Comparison of ENCODE assay signal across 12 cellular contexts in the genomic region with DNA sequence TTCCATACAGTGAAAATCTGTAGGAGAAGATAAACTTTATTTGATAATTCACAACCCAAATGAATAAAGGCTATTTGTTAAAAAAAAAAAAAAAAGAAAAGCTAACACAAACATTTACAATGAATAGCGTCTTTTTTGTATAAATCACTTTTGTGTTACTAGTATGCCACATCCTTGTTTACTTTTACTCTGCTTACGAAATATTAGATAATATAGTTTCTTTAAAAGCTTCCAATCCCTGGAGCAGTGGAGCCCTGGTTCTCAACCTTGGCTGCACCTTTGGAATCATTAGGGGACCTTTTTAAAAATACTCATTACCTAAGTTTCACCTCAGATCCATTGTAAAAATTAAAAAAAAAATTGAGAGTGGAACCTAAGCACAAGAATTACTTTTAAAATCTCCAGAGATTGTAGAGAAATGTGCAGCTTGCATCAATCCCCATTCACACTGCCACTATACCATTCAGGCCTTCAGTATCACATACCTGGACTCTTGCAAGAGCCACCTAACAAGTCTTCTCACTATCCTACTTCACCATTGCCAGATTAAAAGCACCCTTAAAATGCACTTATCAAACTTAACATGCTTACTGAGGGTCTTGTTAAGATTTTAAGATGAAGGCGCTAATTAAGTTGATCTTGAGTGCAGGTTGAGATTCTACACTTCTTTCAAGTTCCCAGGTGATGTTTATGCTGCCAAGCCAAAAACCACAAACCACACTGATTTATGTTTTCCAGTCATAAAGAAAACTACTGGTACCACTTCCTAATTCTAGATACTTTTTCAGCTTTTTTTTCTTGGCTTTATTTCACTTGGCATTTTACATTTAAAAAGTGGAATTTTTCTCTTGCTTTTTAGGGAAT. TPM values are rescaled to one million over a fixed set of nuclear protein-coding genes. Genes with fewer than 3 reads are reported as not detected.
DNase-seq lines count a peak whose midpoint lies in the region; ATAC-seq and TF ChIP-seq lines count a peak whose summit lies in the region.
"Had no signal": no experiment of that assay in that cellular context is flagged by ENCODE, and none has a peak within 500 bp of the region (broad histone marks: within the 10 kb centered on the region; RNA-seq: fewer than 3 reads in every experiment).

No MANE protein-coding gene starts in this region.

- POLR2A ChIA-PET in CD8-positive, alpha-beta T cell (lab: Charles Lee): no interaction called here

- H3K9ac ChIP-seq in DND-41 (ENCODE audit: low read depth, low read length): no peak overlapping the region
- H3K9ac ChIP-seq: BLaER1 had no signal

- no peaks in the 10 kb centered on the region for H3K27me3 ChIP-seq in DND-41 (ENCODE audit: insufficient read depth, low read length, poor library complexity)
- no peaks in the 10 kb centered on the region for H3K27me3 ChIP-seq in CD8-positive, alpha-beta T cell (ENCODE audit: insufficient read depth, low read length)
- H3K27me3 ChIP-seq: BLaER1 had no signal

- peak; percentile 90 for ATAC-seq in DND-41 (ENCODE audit: insufficient read depth, low read depth)
- ATAC-seq in GM19351 (IDR thresholded peaks at IDR 0.05; ENCODE audit: unreplicated experiment): peak; percentile 95
- peak; percentile 81 for ATAC-seq in HG02970 (IDR thresholded peaks at IDR 0.05; ENCODE audit: low FRiP score, unreplicated experiment)
- no peak for ATAC-seq in mucosa of descending colon
- ATAC-seq in CD8-positive, alpha-beta T cell: no peak

- CTCF ChIA-PET in CD8-positive, alpha-beta T cell (lab: Charles Lee): no interaction called here

- TF ChIP-seq CTCF in DND-41 (IDR thresholded peaks at IDR 0.05; ENCODE audit: borderline replicate concordance, extremely low read depth, low read length, poor library complexity, severe bottlenecking) (no peak), mucosa of descending colon (IDR thresholded peaks at IDR 0.05) (no peak)
- no peak for TF ChIP-seq CTCF in CD8-positive, alpha-beta T cell (IDR thresholded peaks at IDR 0.05)

- no peak overlapping the region for H2AFZ ChIP-seq in DND-41 (ENCODE audit: low read depth, low read length)

- no peak overlapping the region for H3K27ac ChIP-seq in DND-41 (ENCODE audit: low read length)
- H3K27ac ChIP-seq in CD8-positive, alpha-beta T cell (ENCODE audit: low read depth, low read length): no peak overlapping the region
- H3K27ac ChIP-seq: BLaER1, HL-60, lower lobe of right lung had no signal

- no peak overlapping the region for H3K27ac Mint-ChIP-seq in CD8-positive, alpha-beta T cell
- H3K27ac Mint-ChIP-seq: type B pancreatic cell had no signal

- H3K4me3 ChIP-seq in DND-41 (ENCODE audit: low read depth in 1 of 2, low read length in 2 of 2): no peak overlapping the region
- H3K4me3 ChIP-seq in mucosa of descending colon: no peak overlapping the region
- H3K4me3 ChIP-seq in CD8-positive, alpha-beta T cell (ENCODE audit: low read depth, low read length): no peak overlapping the region
- H3K4me3 ChIP-seq: BLaER1, lower lobe of right lung had no signal

- no peaks in the 10 kb centered on the region for H3K9me3 Mint-ChIP-seq in CD8-positive, alpha-beta T cell
- H3K9me3 Mint-ChIP-seq: type B pancreatic cell had no signal

- no peak overlapping the region for H3K4me3 Mint-ChIP-seq in CD8-positive, alpha-beta T cell
- H3K4me3 Mint-ChIP-seq: type B pancreatic cell had no signal

- no peaks in the 10 kb centered on the region for H3K79me2 ChIP-seq in DND-41 (ENCODE audit: insufficient read depth, low read length)

- DNase-seq in DND-41 (peak; percentile 15), NCI-H2107 treated with DMSO at 0.1 percent for 48 hours (lab: John Stamatoyannopoulos, UW; ENCODE audit: unreplicated experiment) (peak; percentile 28), amniotic stem cell (lab: John Stamatoyannopoulos, UW) (no peak), mucosa of descending colon (no peak), SK-N-DZ (ENCODE audit: low spot score) (no peak)
- DNase-seq in CD8-positive, alpha-beta T cell: no peak
- DNase-seq: lower lobe of right lung had no signal

- no peaks in the 10 kb centered on the region for H3K27me3 Mint-ChIP-seq in CD8-positive, alpha-beta T cell (ENCODE audit: low read depth)
- H3K27me3 Mint-ChIP-seq: type B pancreatic cell had no signal

- H3K4me1 Mint-ChIP-seq in CD8-positive, alpha-beta T cell (ENCODE audit: low read depth): peaks cover 10% of the 10 kb centered on the region

- peaks cover 12% of the 10 kb centered on the region for H3K4me1 ChIP-seq in DND-41 (ENCODE audit: insufficient read depth, low read length)
- H3K4me1 ChIP-seq in mucosa of descending colon (ENCODE audit: low read depth): peaks cover 11% of the 10 kb centered on the region
- H3K4me1 ChIP-seq in CD8-positive, alpha-beta T cell (ENCODE audit: insufficient read depth, low read length): peaks cover 7% of the 10 kb centered on the region
- H3K4me1 ChIP-seq: BLaER1, lower lobe of right lung had no signal

- no peaks in the 10 kb centered on the region for H3K9me3 ChIP-seq in DND-41 (ENCODE audit: insufficient read depth, low read length, severe bottlenecking)
- H3K9me3 ChIP-seq in mucosa of descending colon: no peaks in the 10 kb centered on the region
- no peaks in the 10 kb centered on the region for H3K9me3 ChIP-seq in CD8-positive, alpha-beta T cell (ENCODE audit: low read length)
- H3K9me3 ChIP-seq: BLaER1, lower lobe of right lung had no signal

- H4K20me1 ChIP-seq in DND-41 (ENCODE audit: insufficient read depth, low read length): no peaks in the 10 kb centered on the region
- H4K20me1 ChIP-seq: BLaER1 had no signal

- H3K36me3 Mint-ChIP-seq in CD8-positive, alpha-beta T cell: no peaks in the 10 kb centered on the region
- H3K36me3 Mint-ChIP-seq: type B pancreatic cell had no signal

- intact Hi-C loops in mucosa of descending colon (cut with DNase I, micrococcal nuclease): no loop called here
- intact Hi-C loops in CD8-positive, alpha-beta T cell (cut with DNase I, micrococcal nuclease): no loop called here

- H3K36me3 ChIP-seq in DND-41 (ENCODE audit: insufficient read depth, low read length) (no peaks in the 10 kb centered on the region), mucosa of descending colon (ENCODE audit: low read depth) (no peaks in the 10 kb centered on the region)
- no peaks in the 10 kb centered on the region for H3K36me3 ChIP-seq in CD8-positive, alpha-beta T cell (ENCODE audit: insufficient read depth, low read length)
- H3K36me3 ChIP-seq: BLaER1, lower lobe of right lung had no signal

- no peak overlapping the region for H3K4me2 ChIP-seq in DND-41 (ENCODE audit: insufficient read depth, low read length)
- H3K4me2 ChIP-seq: BLaER1 had no signal

RNA-seq across cellular contexts. Expression of gene ZC3H15, which starts 59.7 kb away (rescaled TPM):
- 10 to 100 TPM; 46.5 to 54.6 (median 48.2) TPM for total RNA-seq in mucosa of descending colon
- total RNA-seq in CD8-positive, alpha-beta T cell: 100 to 1,000 TPM; 146 to 151 TPM
- 85.3 and 86.5 TPM in 2 replicates for polyA plus RNA-seq in SK-N-DZ (2014; cell fraction: cytosol; rRNA removed)
- polyA plus RNA-seq in SK-N-DZ (2014; cell fraction: nucleus; rRNA removed): 101 and 103 TPM in 2 replicates

Comparison
In these comparisons a context has a peak if more than half of its experiments do, and no peak if none do; other contexts are left out.
1. ATAC-seq: peak in DND-41 (single experiment), GM19351 (single experiment) and HG02970 (single experiment); none in mucosa of descending colon (single experiment) and CD8-positive, alpha-beta T cell (single experiment).
2. DNase-seq: peak in DND-41 (single experiment) and NCI-H2107 treated with DMSO at 0.1 percent for 48 hours (single experiment); none in amniotic stem cell (single experiment), mucosa of descending colon (0 of 3), CD8-positive, alpha-beta T cell (0 of 7) and SK-N-DZ (single experiment).